ENCODE assay signal across 8 cellular contexts in genomic region chr3:161221881-161222600, GRCh38. TPM values are rescaled to one million over a fixed set of nuclear protein-coding genes. Genes with fewer than 3 reads are reported as not detected.
A peak's percentile ranks its signal among the peaks of the same experiment; 100 is the strongest.
DNase-seq lines count a peak whose midpoint lies in the region; ATAC-seq and TF ChIP-seq lines count a peak whose summit lies in the region.

No MANE protein-coding gene starts in this region.

- H3K4me1 Mint-ChIP-seq in activated CD4-positive, alpha-beta memory T cell treated with anti-CD3 and anti-CD28 coated beads, Interleukin-2, amount 10 ng/mL, durations not matched to agents 7 days and 5 days = peaks cover 35% of the 10 kb centered on the region

- H3K36me3 Mint-ChIP-seq in activated CD4-positive, alpha-beta memory T cell treated with anti-CD3 and anti-CD28 coated beads, Interleukin-2, amount 10 ng/mL, durations not matched to agents 7 days and 5 days (ENCODE audit: low read depth) = peaks cover 16% of the 10 kb centered on the region

- H3K36me3 ChIP-seq in Loucy (ENCODE audit: insufficient read depth, low read length) (peaks cover 2% of the 10 kb centered on the region; the same call in 1 of the 2 replicates), trophoblast cell (ENCODE audit: control insufficient read depth in 1 of 2, insufficient read depth in 2 of 2, low read length in 2 of 2) (peaks cover 4 to 6% of the 10 kb centered on the region in 2 experiments)

- peak overlapping the region; percentile 87 for H3K9ac ChIP-seq in Loucy (ENCODE audit: low read depth, low read length, poor library complexity, severe bottlenecking)
- no peak overlapping the region for H3K9ac ChIP-seq in trophoblast cell (ENCODE audit: low read length)

- H3K14ac ChIP-seq in trophoblast cell (ENCODE audit: low read length) = no peak overlapping the region

- H3K4me3 Mint-ChIP-seq in activated CD4-positive, alpha-beta memory T cell treated with anti-CD3 and anti-CD28 coated beads, Interleukin-2, amount 10 ng/mL, durations not matched to agents 7 days and 5 days = peak overlapping the region; percentile 90

- no peak overlapping the region for H2BK5ac ChIP-seq in trophoblast cell (ENCODE audit: low read depth, low read length, poor library complexity)

- intact Hi-C loops in Right ventricle myocardium superior (cut with DNase I) = no loop called here

- no peaks in the 10 kb centered on the region for H3F3A ChIP-seq in Loucy (ENCODE audit: low read depth)

- H4K91ac ChIP-seq in trophoblast cell (ENCODE audit: low read depth, low read length) = no peak overlapping the region

- POLR2A ChIA-PET in activated CD4-positive, alpha-beta memory T cell treated with anti-CD3 and anti-CD28 coated beads, Interleukin-2, amount 10 ng/mL, durations not matched to agents 7 days and 5 days (lab: Charles Lee) = interaction anchor here (1.1 to 1.9 kb wide), 10 partner anchors 9 to 822 kb away, joined by 3 to 8 read pairs (median 4); partner anchors contain the start of genes B3GALNT1, KPNA4, PPM1L and SMC4

- H3K79me2 ChIP-seq in Loucy (ENCODE audit: insufficient read depth, low read length) (peaks cover 58% of the 10 kb centered on the region), trophoblast cell (ENCODE audit: control insufficient read depth, insufficient read depth, low read length, poor library complexity) (peaks cover 6% of the 10 kb centered on the region)

- peak overlapping the region; percentile 98 for H3K4me2 ChIP-seq in Loucy (ENCODE audit: low read depth, low read length, poor library complexity, severe bottlenecking)
- H3K4me2 ChIP-seq in trophoblast cell (ENCODE audit: low read length) = peak overlapping the region; percentile 59

- H3K23ac ChIP-seq in trophoblast cell (ENCODE audit: low read length) = no peak overlapping the region

- H3K9me3 ChIP-seq in Loucy (ENCODE audit: insufficient read depth, low read depth, low read length) = no peaks in the 10 kb centered on the region
- H3K9me3 ChIP-seq in trophoblast cell (ENCODE audit: insufficient read depth, low read depth, low read length) = no peaks in the 10 kb centered on the region

- H3K27me3 Mint-ChIP-seq in activated CD4-positive, alpha-beta memory T cell treated with anti-CD3 and anti-CD28 coated beads, Interleukin-2, amount 10 ng/mL, durations not matched to agents 7 days and 5 days = no peaks in the 10 kb centered on the region

- H3K27me3 ChIP-seq in Loucy (ENCODE audit: insufficient read depth, low read length, poor library complexity, severe bottlenecking) (no peaks in the 10 kb centered on the region), trophoblast cell (ENCODE audit: insufficient read depth, low read length) (no peaks in the 10 kb centered on the region)

- H2BK12ac ChIP-seq in trophoblast cell (ENCODE audit: low read length) = no peak overlapping the region

- peaks cover 51% of the 10 kb centered on the region for H4K20me1 ChIP-seq in Loucy (ENCODE audit: insufficient read depth, low read length, poor library complexity, severe bottlenecking)

- no peak overlapping the region for H4K8ac ChIP-seq in trophoblast cell (ENCODE audit: low read depth, low read length)

- peak overlapping the region; percentile 89 for H3K4ac ChIP-seq in trophoblast cell (ENCODE audit: low read depth, low read length)

- peak overlapping the region; percentile 76 for H3K27ac Mint-ChIP-seq in activated CD4-positive, alpha-beta memory T cell treated with anti-CD3 and anti-CD28 coated beads, Interleukin-2, amount 10 ng/mL, durations not matched to agents 7 days and 5 days

- peak overlapping the region; percentile 92 for H2AFZ ChIP-seq in Loucy (ENCODE audit: low read length)
- no peak overlapping the region for H2AFZ ChIP-seq in trophoblast cell (ENCODE audit: insufficient read depth, low read length, poor library complexity)

- no peak overlapping the region for H2BK120ac ChIP-seq in trophoblast cell (ENCODE audit: insufficient read depth, low read length, poor library complexity)

- WGBS in trophoblast cell (ENCODE audit: extremely low coverage, insufficient coverage, insufficient read length) = no CpG with 5 or more reads among the region's 17 CpGs

- no peak overlapping the region for H3K18ac ChIP-seq in trophoblast cell (ENCODE audit: low read length)

- no peak overlapping the region for H3K27ac ChIP-seq in trophoblast cell (ENCODE audit: low read depth, low read length)

- H4K12ac ChIP-seq in trophoblast cell (ENCODE audit: low read depth, low read length) = no peak overlapping the region

- H3K9me2 ChIP-seq in Loucy (replicated peaks; ENCODE audit: low read depth, low read length) = no peaks in the 10 kb centered on the region

- CTCF ChIA-PET in activated CD4-positive, alpha-beta memory T cell treated with anti-CD3 and anti-CD28 coated beads, Interleukin-2, amount 10 ng/mL, durations not matched to agents 7 days and 5 days (lab: Charles Lee) = interaction anchor here (0.7 to 2.4 kb wide), 6 partner anchors 9 to 838 kb away, joined by 3 to 6 read pairs (median 3); no protein-coding TSS in a partner anchor

- H3K4me3 ChIP-seq in Loucy (ENCODE audit: low read length, poor library complexity, severe bottlenecking) (peak overlapping the region; percentile 90), trophoblast cell (ENCODE audit: low read depth, low read length) (no peak overlapping the region)

- H3K79me1 ChIP-seq in trophoblast cell (ENCODE audit: low read length) = peaks cover 8% of the 10 kb centered on the region

- H3K9me3 Mint-ChIP-seq in activated CD4-positive, alpha-beta memory T cell treated with anti-CD3 and anti-CD28 coated beads, Interleukin-2, amount 10 ng/mL, durations not matched to agents 7 days and 5 days = no peaks in the 10 kb centered on the region

- H3K4me1 ChIP-seq in Loucy (ENCODE audit: insufficient read depth, low read length, poor library complexity, severe bottlenecking) (peaks cover 51% of the 10 kb centered on the region), trophoblast cell (ENCODE audit: control insufficient read depth in 1 of 2, insufficient read depth in 2 of 2, low read length in 2 of 2) (peaks cover 0 to 5% of the 10 kb centered on the region in 2 experiments)

- no peak overlapping the region for H2AK5ac ChIP-seq in trophoblast cell (ENCODE audit: low read length)

- DNase-seq in SIG-M5 treated with dmso at 0.1 percent for 504 hours (lab: John Stamatoyannopoulos, UW; ENCODE audit: unreplicated experiment) (peak; percentile 65), SIG-M5 (lab: John Stamatoyannopoulos, UW) (no peak), Right ventricle myocardium superior (peak; percentile 42), trophoblast cell (no peak), retina (no peak)
- peak; percentile 23 for DNase-seq in activated CD4-positive, alpha-beta memory T cell treated with anti-CD3 and anti-CD28 coated beads, Interleukin-2, amount 10 ng/mL, durations not matched to agents 7 days and 5 days

- no peak for TF ChIP-seq CTCF in Loucy (conservative IDR thresholded peaks at IDR 0.05; ENCODE audit: low read length)

- ATAC-seq in Right ventricle myocardium superior (ENCODE audit: poor library complexity) (peak; percentile 49), GM21381 (IDR thresholded peaks at IDR 0.05; ENCODE audit: unreplicated experiment) (no peak)

RNA-seq across cellular contexts. Expression of gene NMD3, which starts 0.9 kb away (rescaled TPM):
- 10 to 100 TPM; 44.0 to 46.6 TPM for total RNA-seq in activated CD4-positive, alpha-beta memory T cell treated with anti-CD3 and anti-CD28 coated beads, Interleukin-2, amount 10 ng/mL, durations not matched to agents 7 days and 5 days
- 47.4 TPM for total RNA-seq in Right ventricle myocardium superior
- 49.5 and 51.2 TPM in 2 replicates for polyA plus RNA-seq in trophoblast cell (2013)

Comparison
In these comparisons a context has a peak if more than half of its experiments do, and no peak if none do; other contexts are left out.
1. DNase-seq: peak in SIG-M5 treated with dmso at 0.1 percent for 504 hours (single experiment), activated CD4-positive, alpha-beta memory T cell treated with anti-CD3 and anti-CD28 coated beads, Interleukin-2, amount 10 ng/mL, durations not matched to agents 7 days and 5 days (single experiment) and Right ventricle myocardium superior (single experiment); none in SIG-M5 (single experiment), trophoblast cell (0 of 2) and retina (single experiment).